In genomic region chr14:75049731-75050201, GRCh38 we compare ENCODE assay signal across 11 cellular contexts. TPM values are rescaled to one million over a fixed set of nuclear protein-coding genes. Genes with fewer than 3 reads are reported as not detected.
DNase-seq lines count a peak whose midpoint lies in the region; ATAC-seq and TF ChIP-seq lines count a peak whose summit lies in the region.
"Had no signal": no experiment of that assay in that cellular context is flagged by ENCODE, and none has a peak within 500 bp of the region (broad histone marks: within the 10 kb centered on the region; RNA-seq: fewer than 3 reads in every experiment).

No MANE protein-coding gene starts in this region.

- POLR2A ChIA-PET in activated B cell treated with CpG ODN at 0.5 μM for 24 hours (lab: Charles Lee), result no interaction called here

- H3K36me3 ChIP-seq in gastroesophageal sphincter (no peaks in the 10 kb centered on the region), suprapubic skin (no peaks in the 10 kb centered on the region)

- H3K4me1 Mint-ChIP-seq in activated CD8-positive, alpha-beta memory T cell treated with anti-CD3 and anti-CD28 coated beads, Interleukin-2, amount 10 ng/mL, durations not matched to agents 7 days and 5 days, result peaks cover 77% of the 10 kb centered on the region
- peaks cover 27% of the 10 kb centered on the region for H3K4me1 Mint-ChIP-seq in activated B cell treated with CpG ODN at 0.5 μM for 24 hours

- no peak for TF ChIP-seq EP300 in gastroesophageal sphincter (IDR thresholded peaks at IDR 0.05)
- no peak for TF ChIP-seq EP300 in suprapubic skin (IDR thresholded peaks at IDR 0.05)

- no peak overlapping the region for H3K27ac Mint-ChIP-seq in activated CD8-positive, alpha-beta memory T cell treated with anti-CD3 and anti-CD28 coated beads, Interleukin-2, amount 10 ng/mL, durations not matched to agents 7 days and 5 days
- H3K27ac Mint-ChIP-seq in activated B cell treated with CpG ODN at 0.5 μM for 24 hours, result no peak overlapping the region

- peak overlapping the region; percentile 40 to 92 (median 84) for H3K27ac ChIP-seq in gastroesophageal sphincter
- peak overlapping the region; percentile 95 for H3K27ac ChIP-seq in suprapubic skin

- H3K9me3 ChIP-seq in gastroesophageal sphincter (no peaks in the 10 kb centered on the region), suprapubic skin (no peaks in the 10 kb centered on the region)
- H3K9me3 ChIP-seq: BE2C had no signal

- CTCF ChIA-PET in activated CD8-positive, alpha-beta memory T cell treated with anti-CD3 and anti-CD28 coated beads, Interleukin-2, amount 10 ng/mL, durations not matched to agents 7 days and 5 days (lab: Charles Lee), result interaction anchor here (1.1 to 2.0 kb wide), 6 partner anchors 14 to 103 kb away, joined by 3 to 8 read pairs (median 6); partner anchors contain the start of gene ACYP1
- CTCF ChIA-PET in activated B cell treated with CpG ODN at 0.5 μM for 24 hours (lab: Charles Lee), result interaction anchor here (0.5 to 1.4 kb wide), 2 partner anchors 15 to 106 kb away, joined by 4 read pairs; partner anchors contain the start of gene ACYP1

- ATAC-seq in activated CD8-positive, alpha-beta memory T cell treated with anti-CD3 and anti-CD28 coated beads, Interleukin-2, amount 10 ng/mL, durations not matched to agents 7 days and 5 days, result no peak
- no peak for ATAC-seq in activated B cell treated with CpG ODN at 0.5 μM for 24 hours (ENCODE audit: low read depth)
- ATAC-seq in gastroesophageal sphincter, result peak; percentile 87
- no peak for ATAC-seq in GM19395 (IDR thresholded peaks at IDR 0.05; ENCODE audit: unreplicated experiment)

- WGBS in gastroesophageal sphincter (ENCODE audit: low coverage in 1 of 2), 2 donors, result 63 to 90% methylated on average over 3 of the region's 3 CpGs
- 67% methylated on average over 3 of the region's 3 CpGs for WGBS in suprapubic skin

- no peak for DNase-seq in activated CD8-positive, alpha-beta memory T cell treated with anti-CD3 and anti-CD28 coated beads, Interleukin-2, amount 10 ng/mL, durations not matched to agents 7 days and 5 days
- no peak for DNase-seq in activated CD8-positive, alpha-beta memory T cell treated with anti-CD3 and anti-CD28 coated beads, Interleukin-2, amount 50 U/mL, for 4 hours
- no peak for DNase-seq in activated B cell treated with CpG ODN at 0.5 μM for 24 hours
- DNase-seq in suprapubic skin (ENCODE audit: low spot score in 2 of 2), result no peak
- no peak for DNase-seq in HT-29 (ENCODE audit: low spot score)
- no peak for DNase-seq in NCI-H345 (lab: John Stamatoyannopoulos, UW)
- DNase-seq: BE2C, kidney glomerular epithelial cell, NCI-H2081 treated with DMSO at 0.1 percent for 48 hours had no signal

- H3K4me3 ChIP-seq in gastroesophageal sphincter (no peak overlapping the region), suprapubic skin (no peak overlapping the region)

- TF ChIP-seq POLR2A in gastroesophageal sphincter (IDR thresholded peaks at IDR 0.05) (no peak), suprapubic skin (IDR thresholded peaks at IDR 0.05) (no peak)

- H3K4me3 Mint-ChIP-seq in activated CD8-positive, alpha-beta memory T cell treated with anti-CD3 and anti-CD28 coated beads, Interleukin-2, amount 10 ng/mL, durations not matched to agents 7 days and 5 days, result peak overlapping the region; percentile 89
- H3K4me3 Mint-ChIP-seq in activated B cell treated with CpG ODN at 0.5 μM for 24 hours, result peak overlapping the region; percentile 92

- intact Hi-C loops in activated B cell treated with CpG ODN at 0.5 μM for 24 hours (cut with micrococcal nuclease), result loop anchor here (2.0 kb wide), 2 partner anchors 19 to 47 kb away; partner anchors contain the start of genes EIF2B2 and ZC2HC1C

- H3K27me3 ChIP-seq in gastroesophageal sphincter (no peaks in the 10 kb centered on the region), suprapubic skin (no peaks in the 10 kb centered on the region)
- H3K27me3 ChIP-seq: BE2C had no signal

- H3K4me1 ChIP-seq in gastroesophageal sphincter (peaks cover 3 to 58% (median 13%) of the 10 kb centered on the region in 3 donors), suprapubic skin (peaks cover 49% of the 10 kb centered on the region)

- peaks cover 44% of the 10 kb centered on the region for H3K36me3 Mint-ChIP-seq in activated CD8-positive, alpha-beta memory T cell treated with anti-CD3 and anti-CD28 coated beads, Interleukin-2, amount 10 ng/mL, durations not matched to agents 7 days and 5 days
- H3K36me3 Mint-ChIP-seq in activated B cell treated with CpG ODN at 0.5 μM for 24 hours (ENCODE audit: low read depth), result peaks cover 7% of the 10 kb centered on the region

- H3K9me3 Mint-ChIP-seq in activated CD8-positive, alpha-beta memory T cell treated with anti-CD3 and anti-CD28 coated beads, Interleukin-2, amount 10 ng/mL, durations not matched to agents 7 days and 5 days (ENCODE audit: low read depth), result no peaks in the 10 kb centered on the region
- no peaks in the 10 kb centered on the region for H3K9me3 Mint-ChIP-seq in activated B cell treated with CpG ODN at 0.5 μM for 24 hours

- no peaks in the 10 kb centered on the region for H3K27me3 Mint-ChIP-seq in activated CD8-positive, alpha-beta memory T cell treated with anti-CD3 and anti-CD28 coated beads, Interleukin-2, amount 10 ng/mL, durations not matched to agents 7 days and 5 days
- H3K27me3 Mint-ChIP-seq in activated B cell treated with CpG ODN at 0.5 μM for 24 hours, result no peaks in the 10 kb centered on the region

- TF ChIP-seq CTCF in activated B cell treated with CpG ODN at 0.5 μM for 24 hours (IDR thresholded peaks at IDR 0.05) (no peak), gastroesophageal sphincter (IDR thresholded peaks at IDR 0.05) (no peak), suprapubic skin (IDR thresholded peaks at IDR 0.05) (no peak)

RNA-seq across cellular contexts. Expression of gene MLH3, which starts 1.5 kb away (rescaled TPM):
- total RNA-seq in activated CD8-positive, alpha-beta memory T cell treated with anti-CD3 and anti-CD28 coated beads, Interleukin-2, amount 10 ng/mL, durations not matched to agents 7 days and 5 days, result 10 to 100 TPM; 15.1 to 16.2 TPM
- total RNA-seq in activated B cell treated with CpG ODN at 0.5 μM for 24 hours (20.0 and 21.7 TPM in 2 replicates), gastroesophageal sphincter (10 to 100 TPM; 29.0 to 76.1 (median 32.2) TPM), suprapubic skin (10 to 100 TPM in 3 of 4 donors, 1 to 10 TPM in 1; 8.6 to 27.0 (median 14.1) TPM)
- total RNA-seq in HT-29 (2014; rRNA removed; shearing (Covaris generic)), result 3.5 and 6.7 TPM in 2 replicates

RNA-seq across cellular contexts. Expression of gene ACYP1, which starts 14.1 kb away (rescaled TPM):
- total RNA-seq in activated CD8-positive, alpha-beta memory T cell treated with anti-CD3 and anti-CD28 coated beads, Interleukin-2, amount 10 ng/mL, durations not matched to agents 7 days and 5 days, result 10 to 100 TPM; 45.2 to 59.5 TPM
- total RNA-seq in activated B cell treated with CpG ODN at 0.5 μM for 24 hours, result 21.6 and 25.9 TPM in 2 replicates
- 10 to 100 TPM; 13.8 to 20.8 (median 17.1) TPM for total RNA-seq in gastroesophageal sphincter
- total RNA-seq in suprapubic skin, result 10 to 100 TPM; 19.2 to 40.6 (median 23.0) TPM
- total RNA-seq in HT-29 (2014; rRNA removed; shearing (Covaris generic)), result 26.1 and 26.8 TPM in 2 replicates

RNA-seq across cellular contexts. Expression of gene ZC2HC1C, which starts 19.7 kb away (rescaled TPM):
- total RNA-seq in activated CD8-positive, alpha-beta memory T cell treated with anti-CD3 and anti-CD28 coated beads, Interleukin-2, amount 10 ng/mL, durations not matched to agents 7 days and 5 days, result 1 to 10 TPM; 2.8 to 2.9 TPM
- total RNA-seq in activated B cell treated with CpG ODN at 0.5 μM for 24 hours (0.91 TPM in 1 of 2 replicates, not detected in the other), gastroesophageal sphincter (1 to 10 TPM; 4.4 to 8.0 (median 5.1) TPM), suprapubic skin (1 to 10 TPM in 2 of 4 donors, under 1 TPM in 2; 0.32 to 5.9 (median 1.2) TPM)
- 1.6 and 4.1 TPM in 2 replicates for total RNA-seq in HT-29 (2014; rRNA removed; shearing (Covaris generic))

RNA-seq across cellular contexts. Expression of gene EIF2B2, which starts 47.0 kb away (rescaled TPM):
- 10 to 100 TPM; 47.9 to 54.0 TPM for total RNA-seq in activated CD8-positive, alpha-beta memory T cell treated with anti-CD3 and anti-CD28 coated beads, Interleukin-2, amount 10 ng/mL, durations not matched to agents 7 days and 5 days
- total RNA-seq in activated B cell treated with CpG ODN at 0.5 μM for 24 hours (36.6 and 37.2 TPM in 2 replicates), gastroesophageal sphincter (10 to 100 TPM; 28.1 to 56.2 (median 36.6) TPM), suprapubic skin (10 to 100 TPM; 28.9 to 46.2 (median 33.8) TPM)
- 57.0 and 70.2 TPM in 2 replicates for total RNA-seq in HT-29 (2014; rRNA removed; shearing (Covaris generic))
